Comparison of ENCODE assay signal across 23 cellular contexts in the genomic region with DNA sequence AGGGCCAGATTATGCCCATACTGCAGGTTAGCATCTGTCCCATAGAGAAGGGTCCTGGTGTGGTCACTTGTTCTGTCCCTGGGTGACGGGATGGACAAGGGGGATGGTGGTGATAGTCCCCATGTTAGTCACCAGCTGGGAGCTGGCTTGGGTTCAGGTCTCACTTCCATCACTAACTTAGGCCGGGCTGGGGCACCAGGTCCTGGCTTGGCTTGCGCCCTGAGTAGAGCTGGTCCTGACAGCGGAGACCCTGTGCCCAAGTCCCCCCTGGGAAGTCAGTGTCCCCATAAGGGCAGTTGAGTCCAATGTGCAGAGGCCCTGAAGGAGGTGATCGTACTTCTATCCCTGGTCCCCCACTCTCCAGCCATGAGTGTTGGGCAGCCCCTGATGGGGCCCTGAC. TPM values are rescaled to one million over a fixed set of nuclear protein-coding genes. Genes with fewer than 3 reads are reported as not detected.
DNase-seq lines count a peak whose midpoint lies in the region; ATAC-seq and TF ChIP-seq lines count a peak whose summit lies in the region.
"Had no signal": no experiment of that assay in that cellular context is flagged by ENCODE, and none has a peak within 500 bp of the region (broad histone marks: within the 10 kb centered on the region; RNA-seq: fewer than 3 reads in every experiment).

No MANE protein-coding gene starts in this region.

- H3K36me3 ChIP-seq in breast epithelium (no peaks in the 10 kb centered on the region), gastrocnemius medialis (no peaks in the 10 kb centered on the region), upper lobe of right lung (no peaks in the 10 kb centered on the region)
- H3K36me3 ChIP-seq: pancreas had no signal

- H3K27ac ChIP-seq in breast epithelium (peak overlapping the region; percentile 58 to 88), layer of hippocampus (ENCODE audit: low read depth, low read length) (peak overlapping the region; percentile 67), gastrocnemius medialis (peak overlapping the region; percentile 60 to 76 (median 68)), upper lobe of right lung (peak overlapping the region; percentile 84)
- H3K27ac ChIP-seq: 22Rv1, pancreas had no signal

- TF ChIP-seq POLR2A in breast epithelium (IDR thresholded peaks at IDR 0.05) = no peak
- no peak for TF ChIP-seq POLR2A in gastrocnemius medialis (IDR thresholded peaks at IDR 0.05)

- H3K27me3 Mint-ChIP-seq in MCF 10A (ENCODE audit: insufficient read depth, unreplicated experiment) = peaks cover 14% of the 10 kb centered on the region

- H3K27ac Mint-ChIP-seq in MCF 10A (ENCODE audit: low read depth, unreplicated experiment) = no peak overlapping the region
- H3K27ac Mint-ChIP-seq: natural killer cell had no signal

- POLR2A ChIA-PET in MCF 10A (lab: Yijun Ruan, JAX) = no interaction called here

- no peak overlapping the region for H3K4me3 Mint-ChIP-seq in MCF 10A (ENCODE audit: unreplicated experiment)
- H3K4me3 Mint-ChIP-seq: natural killer cell had no signal

- H3K4me3 ChIP-seq in breast epithelium = no peak overlapping the region
- H3K4me3 ChIP-seq in gastrocnemius medialis = no peak overlapping the region
- no peak overlapping the region for H3K4me3 ChIP-seq in upper lobe of right lung
- H3K4me3 ChIP-seq: dorsolateral prefrontal cortex, pancreas had no signal

- no peaks in the 10 kb centered on the region for H3K9me3 Mint-ChIP-seq in MCF 10A (ENCODE audit: unreplicated experiment)
- H3K9me3 Mint-ChIP-seq: natural killer cell had no signal

- CTCF ChIA-PET in MCF 10A (lab: Yijun Ruan, JAX) = interaction anchor here (0.8 to 1.8 kb wide), 6 partner anchors 34 to 522 kb away, joined by 3 to 6 read pairs (median 3); no protein-coding TSS in a partner anchor

- H3K27me3 ChIP-seq in breast epithelium = no peaks in the 10 kb centered on the region
- no peaks in the 10 kb centered on the region for H3K27me3 ChIP-seq in layer of hippocampus (ENCODE audit: control insufficient read depth, insufficient read depth, low read length)
- peaks cover 0 to 7% (median 2%) of the 10 kb centered on the region in 3 donors for H3K27me3 ChIP-seq in gastrocnemius medialis
- H3K27me3 ChIP-seq in upper lobe of right lung = no peaks in the 10 kb centered on the region
- H3K27me3 ChIP-seq: pancreas had no signal

- no TSS peak for BruUV-seq in MCF 10A (replicated peaks; lab: Mats Ljungman, UMichigan)

- in situ Hi-C loops in gastrocnemius medialis (cut with MboI; ENCODE audit: low sequenced_read_pairs in 4 of 4) = no loop called here

- DNase-seq in breast epithelium (ENCODE audit: low spot score in 2 of 2) (no peak), MCF 10A (ENCODE audit: unreplicated experiment) (no peak), gastrocnemius medialis (no peak), upper lobe of right lung (no peak)
- no peak for DNase-seq in activated CD4-positive, alpha-beta T cell treated with anti-CD3 and anti-CD28 coated beads for 4 hours
- no peak for DNase-seq in stimulated activated CD4-positive, alpha-beta T cell treated with anti-CD3 and anti-CD28 coated beads, Interleukin-4, amount 100 ng/mL, for 24 hours
- no peak for DNase-seq in activated CD8-positive, alpha-beta memory T cell treated with anti-CD3 and anti-CD28 coated beads for 24 hours
- DNase-seq: activated CD4-positive, alpha-beta T cell treated with anti-CD3 and anti-CD28 coated beads, Interleukin-2, amount 50 U/mL, for 1 hour; activated naive CD4-positive, alpha-beta T cell treated with anti-CD3 and anti-CD28 coated beads, Interleukin-2, amount 50 U/mL, for 16 hours; anterior cingulate cortex; caudate nucleus; DMS53; dorsolateral prefrontal cortex; head of caudate nucleus; natural killer cell; NCI-H2107; NCI-H446 treated with DMSO at 0.1 percent for 48 hours; OCI-M1; pancreas had no signal

- TF ChIP-seq CTCF in breast epithelium (IDR thresholded peaks at IDR 0.05) = no peak
- TF ChIP-seq CTCF in MCF 10A (IDR thresholded peaks at IDR 0.05; ENCODE audit: unreplicated experiment) = no peak
- TF ChIP-seq CTCF in gastrocnemius medialis (IDR thresholded peaks at IDR 0.05 in 4 of 5, conservative IDR thresholded peaks at IDR 0.05 in 1 of 5) = no peak
- TF ChIP-seq CTCF in upper lobe of right lung (IDR thresholded peaks at IDR 0.05) = no peak

- ATAC-seq in gastrocnemius medialis (no peak), upper lobe of right lung (no peak)
- ATAC-seq: natural killer cell, pancreas had no signal

- H3K9me3 ChIP-seq in breast epithelium (no peaks in the 10 kb centered on the region), gastrocnemius medialis (no peaks in the 10 kb centered on the region), upper lobe of right lung (no peaks in the 10 kb centered on the region)
- H3K9me3 ChIP-seq: pancreas had no signal

- no peaks in the 10 kb centered on the region for H3K4me1 Mint-ChIP-seq in MCF 10A (ENCODE audit: insufficient read depth, unreplicated experiment)

- no peaks in the 10 kb centered on the region for H3K36me3 Mint-ChIP-seq in MCF 10A (ENCODE audit: insufficient read depth, unreplicated experiment)
- H3K36me3 Mint-ChIP-seq: natural killer cell had no signal

- peaks cover 0 to 8% of the 10 kb centered on the region in 2 donors for H3K4me1 ChIP-seq in breast epithelium
- no peaks in the 10 kb centered on the region for H3K4me1 ChIP-seq in gastrocnemius medialis
- H3K4me1 ChIP-seq in upper lobe of right lung = peaks cover 10% of the 10 kb centered on the region

- intact Hi-C loops in breast epithelium (cut with DNase I; ENCODE audit: low total_unique reads) (no loop called here), MCF 10A (cut with micrococcal nuclease) (no loop called here), gastrocnemius medialis (cut with DNase I; ENCODE audit: low total_unique reads) (loop anchor here (5.0 kb wide), 1 partner anchor 44 kb away; no protein-coding TSS in a partner anchor), upper lobe of right lung (cut with DNase I) (no loop called here)

RNA-seq across cellular contexts. Expression of gene ANKRD60, which starts 52.6 kb away (rescaled TPM):
- total RNA-seq in breast epithelium = not detected
- not detected in 2 replicates for total RNA-seq in MCF 10A (2022)
- not detected for total RNA-seq in gastrocnemius medialis
- not detected for total RNA-seq in upper lobe of right lung
- total RNA-seq: M059J, natural killer cell, pancreas, subcutaneous adipose tissue had no signal
